ENCODE assay signal across 11 cellular contexts in genomic region chr1:109438798-109439297, GRCh38. TPM values are rescaled to one million over a fixed set of nuclear protein-coding genes. Genes with fewer than 3 reads are reported as not detected.
DNase-seq lines count a peak whose midpoint lies in the region; ATAC-seq, FAIRE-seq and TF ChIP-seq lines count a peak whose summit lies in the region.
"Had no signal": no experiment of that assay in that cellular context is flagged by ENCODE, and none has a peak within 500 bp of the region (broad histone marks: within the 10 kb centered on the region; RNA-seq: fewer than 3 reads in every experiment).

No MANE protein-coding gene starts in this region.

- H3K4me3 ChIP-seq in adrenal gland (no peak overlapping the region), left lung (no peak overlapping the region)

- H3K9me3 ChIP-seq in adrenal gland (replicated peaks in 1 of 3): no peaks in the 10 kb centered on the region
- no peaks in the 10 kb centered on the region for H3K9me3 ChIP-seq in left lung

- peak; percentile 67 for ATAC-seq in HG03442 (IDR thresholded peaks at IDR 0.05; ENCODE audit: unreplicated experiment)
- peak; percentile 33 for ATAC-seq in left lung
- no peak for ATAC-seq in natural killer cell
- ATAC-seq in HG02623 (IDR thresholded peaks at IDR 0.05; ENCODE audit: unreplicated experiment): no peak

- TF ChIP-seq POLR2A in adrenal gland (IDR thresholded peaks at IDR 0.05): no peak
- no peak for TF ChIP-seq POLR2A in GM12891 (IDR thresholded peaks at IDR 0.05; ENCODE audit: low read depth, low read length)

- FAIRE-seq in GM12891 (lab: Jason Lieb, UNC): no peak

- H3K4me1 Mint-ChIP-seq in natural killer cell: no peaks in the 10 kb centered on the region

- TF ChIP-seq CTCF in adrenal gland (IDR thresholded peaks at IDR 0.05): no peak
- TF ChIP-seq CTCF in left lung (IDR thresholded peaks at IDR 0.05): no peak
- no peak for TF ChIP-seq CTCF in natural killer cell (IDR thresholded peaks at IDR 0.05)

- intact Hi-C loops in adrenal gland (cut with DNase I): no loop called here
- intact Hi-C loops in left lung (cut with DNase I): no loop called here
- intact Hi-C loops in natural killer cell (cut with micrococcal nuclease): no loop called here

- H3K27me3 Mint-ChIP-seq in natural killer cell (ENCODE audit: low read depth in 2 of 2): peaks cover 6% of the 10 kb centered on the region in 2 donors

- H3K4me3 Mint-ChIP-seq in natural killer cell: no peak overlapping the region

- H3K27ac ChIP-seq in adrenal gland (peak overlapping the region in 2 of 5 donors; percentile 22 to 32), left lung (no peak overlapping the region)
- H3K27ac ChIP-seq: KMS-11 had no signal

- H3K27me3 ChIP-seq in adrenal gland (no peaks in the 10 kb centered on the region), left lung (peaks cover 0 to 5% of the 10 kb centered on the region in 2 donors)

- no peaks in the 10 kb centered on the region for H3K36me3 ChIP-seq in adrenal gland (replicated peaks in 1 of 2)
- H3K36me3 ChIP-seq in left lung: no peaks in the 10 kb centered on the region

- no peaks in the 10 kb centered on the region for H3K9me3 Mint-ChIP-seq in natural killer cell

- H3K4me1 ChIP-seq in adrenal gland (replicated peaks in 1 of 2) (peaks cover 0 to 12% of the 10 kb centered on the region in 2 donors), left lung (no peaks in the 10 kb centered on the region)

- DNase-seq in CD1c-positive myeloid dendritic cell (ENCODE audit: extremely low spot score): peak; percentile 66
- peak; percentile 24 to 71 (median 58) for DNase-seq in adrenal gland
- no peak for DNase-seq in left lung
- no peak for DNase-seq in stimulated activated naive CD4-positive, alpha-beta T cell treated with Interleukin-2 at 50 U/mL for 16 hours (lab: John Stamatoyannopoulos, UW)
- no peak for DNase-seq in GM12891 (ENCODE audit: insufficient read length, low spot score)
- no peak for DNase-seq in natural killer cell
- DNase-seq: activated gamma-delta T cell, H7 had no signal

- H3K36me3 Mint-ChIP-seq in natural killer cell: no peaks in the 10 kb centered on the region

- H3K27ac Mint-ChIP-seq in natural killer cell: no peak overlapping the region

- WGBS in adrenal gland, 4 donors: 40 to 59% (median 53%) methylated on average over 3 of the region's 3 CpGs

TF ChIP-seq in GM12891, 5 proteins besides CTCF, POLR2A, EP300 and RAD21:
- TF ChIP-seq TAF1 (IDR thresholded peaks at IDR 0.05; ENCODE audit: low read depth, low read length) (no peak), POU2F2 (IDR thresholded peaks at IDR 0.05; ENCODE audit: low read depth, low read length) (no peak), PAX5 (IDR thresholded peaks at IDR 0.05; ENCODE audit: insufficient read depth, low read length, severe bottlenecking) (no peak), POLR2AphosphoS5 (IDR thresholded peaks at IDR 0.05; ENCODE audit: low read depth, low read length) (no peak), SPI1 (IDR thresholded peaks at IDR 0.05; ENCODE audit: low read depth, low read length) (no peak)

RNA-seq across cellular contexts. Expression of gene PSMA5, which starts 12.6 kb away (rescaled TPM):
- total RNA-seq in adrenal gland (100 to 1,000 TPM in 1 of 8 donors, 10 to 100 TPM in 7; 22.8 to 142 (median 63.4) TPM), left lung (10 to 100 TPM; 62.2 to 89.0 TPM), natural killer cell (10 to 100 TPM; 54.7 to 76.0 (median 59.6) TPM)
- polyA plus RNA-seq in adrenal gland: 100 to 1,000 TPM in 1 of 3 donors, 10 to 100 TPM in 2; 26.3 to 108 (median 40.1) TPM
- 134 TPM for polyA plus RNA-seq in GM12891 (2012; ENCODE audit: low read depth, missing spikeins)

RNA-seq across cellular contexts. Expression of gene SYPL2, which starts 27.5 kb away (rescaled TPM):
- total RNA-seq in adrenal gland (10 to 100 TPM in 5 of 8 donors, 1 to 10 TPM in 3; 9.2 to 20.3 (median 13.7) TPM), left lung (1 to 10 TPM; 3.6 to 4.5 TPM), natural killer cell (not detected)
- polyA plus RNA-seq in adrenal gland: 10 to 100 TPM in 1 of 3 donors, 1 to 10 TPM in 2; 5.8 to 23.6 (median 8.5) TPM
- 1.3 TPM for polyA plus RNA-seq in GM12891 (2012; ENCODE audit: low read depth, missing spikeins)

RNA-seq across cellular contexts. Expression of gene SORT1, which starts 41.1 kb away (rescaled TPM):
- total RNA-seq in adrenal gland: 10 to 100 TPM; 27.3 to 56.8 (median 42.2) TPM
- 10 to 100 TPM; 13.4 to 14.6 (median 14.2) TPM for polyA plus RNA-seq in adrenal gland
- 100 to 1,000 TPM; 123 to 165 TPM for total RNA-seq in left lung
- polyA plus RNA-seq in GM12891 (2012; ENCODE audit: low read depth, missing spikeins): 0.26 TPM
- 1 to 10 TPM; 2.7 to 7.1 (median 3.7) TPM for total RNA-seq in natural killer cell

RNA-seq across cellular contexts. Expression of gene ATXN7L2, which starts 44.9 kb away (rescaled TPM):
- total RNA-seq in adrenal gland (10 to 100 TPM in 3 of 8 donors, 1 to 10 TPM in 5; 5.8 to 16.3 (median 9.0) TPM), left lung (1 to 10 TPM; 4.7 to 5.6 TPM), natural killer cell (10 to 100 TPM; 16.4 to 18.5 (median 18.3) TPM)
- 100 to 1,000 TPM in 1 of 3 donors, 10 to 100 TPM in 1, 1 to 10 TPM in 1; 3.1 to 109 (median 45.5) TPM for polyA plus RNA-seq in adrenal gland
- 6.7 TPM for polyA plus RNA-seq in GM12891 (2012; ENCODE audit: low read depth, missing spikeins)

RNA-seq across cellular contexts. Expression of gene CYB561D1, which starts 55.0 kb away (rescaled TPM):
- total RNA-seq in adrenal gland (10 to 100 TPM in 6 of 8 donors, 1 to 10 TPM in 2; 8.5 to 21.2 (median 14.8) TPM), left lung (10 to 100 TPM; 11.3 to 14.9 TPM), natural killer cell (10 to 100 TPM; 21.1 to 36.0 (median 34.7) TPM)
- 1 to 10 TPM; 4.4 to 9.5 (median 7.8) TPM for polyA plus RNA-seq in adrenal gland
- polyA plus RNA-seq in GM12891 (2012; ENCODE audit: low read depth, missing spikeins): 4.4 TPM

Comparison
In these comparisons a context has a peak if more than half of its experiments do, and no peak if none do; other contexts are left out.
1. DNase-seq: peak in CD1c-positive myeloid dendritic cell (single experiment) and adrenal gland (7 of 7); none in left lung (0 of 2), stimulated activated naive CD4-positive, alpha-beta T cell treated with Interleukin-2 at 50 U/mL for 16 hours (single experiment), GM12891 (single experiment) and natural killer cell (single experiment).
2. ATAC-seq: peak in HG03442 (single experiment) and left lung (single experiment); none in natural killer cell (0 of 3) and HG02623 (single experiment).
3. RNA of gene SYPL2, which starts 27.5 kb away (total RNA-seq): 9.2 to 20.3 TPM in adrenal gland and 3.6 to 4.5 TPM in left lung; not detected in natural killer cell; every median in the first group is over 4 times any median in the second.